In genomic region chr5:59562756-59563389, GRCh38 we compare ENCODE assay signal across 8 cellular contexts.
A peak's percentile ranks its signal among the peaks of the same experiment; 100 is the strongest.
DNase-seq lines count a peak whose midpoint lies in the region; ATAC-seq and TF ChIP-seq lines count a peak whose summit lies in the region.

No MANE protein-coding gene starts in this region.

- peaks cover 41% of the 10 kb centered on the region for H3K4me1 Mint-ChIP-seq in mesothelial cell of epicardium

- peak overlapping the region; percentile 87 for H3K27ac Mint-ChIP-seq in mesothelial cell of epicardium

- peaks cover 7% of the 10 kb centered on the region for H3K9me3 Mint-ChIP-seq in mesothelial cell of epicardium

- H3K4me3 Mint-ChIP-seq in mesothelial cell of epicardium = no peak overlapping the region

- peak in 2 of 3 experiments; percentile 5 to 43 for DNase-seq in NCI-H1417 (lab: John Stamatoyannopoulos, UW)
- no peak for DNase-seq in NCI-H1417 treated with DMSO at 0.1 percent for 48 hours (lab: John Stamatoyannopoulos, UW)
- DNase-seq in HK-2 (ENCODE audit: unreplicated experiment) = peak; percentile 27
- peak; percentile 4 for DNase-seq in activated gamma-delta T cell treated with anti-CD3 and anti-CD28 coated beads, Interleukin-2, amount 50 U/mL, for 16 hours (ENCODE audit: low read depth)
- DNase-seq in mesothelial cell of epicardium (ENCODE audit: low spot score in 2 of 2, unreplicated experiment in 2 of 2) = no peak
- no peak for DNase-seq in inferior parietal cortex (ENCODE audit: extremely low spot score)
- no peak for DNase-seq in middle frontal gyrus (ENCODE audit: extremely low spot score, low spot score)

- TF ChIP-seq CTCF in mesothelial cell of epicardium (IDR thresholded peaks at IDR 0.05; ENCODE audit: unreplicated experiment) = no peak

- H3K27me3 Mint-ChIP-seq in mesothelial cell of epicardium (ENCODE audit: low read depth) = no peaks in the 10 kb centered on the region

- peaks cover 13% of the 10 kb centered on the region for H3K36me3 Mint-ChIP-seq in mesothelial cell of epicardium

- ATAC-seq in GM21528 (IDR thresholded peaks at IDR 0.05; ENCODE audit: low FRiP score, unreplicated experiment) = peak; percentile 97

Comparison
In these comparisons a context has a peak if more than half of its experiments do, and no peak if none do; other contexts are left out.
1. DNase-seq: peak in NCI-H1417 (2 of 3), HK-2 (single experiment) and activated gamma-delta T cell treated with anti-CD3 and anti-CD28 coated beads, Interleukin-2, amount 50 U/mL, for 16 hours (single experiment); none in NCI-H1417 treated with DMSO at 0.1 percent for 48 hours (single experiment), mesothelial cell of epicardium (0 of 2), inferior parietal cortex (single experiment) and middle frontal gyrus (single experiment).